12 cellular contexts compared by ENCODE assay signal in genomic region chr9:88775037-88775471, GRCh38.
DNase-seq lines count a peak whose midpoint lies in the region; ATAC-seq, FAIRE-seq and TF ChIP-seq lines count a peak whose summit lies in the region.
"Had no signal": no experiment of that assay in that cellular context is flagged by ENCODE, and none has a peak within 500 bp of the region (broad histone marks: within the 10 kb centered on the region; RNA-seq: fewer than 3 reads in every experiment).

No MANE protein-coding gene starts in this region.

- H3K9ac ChIP-seq in SK-N-MC (ENCODE audit: insufficient read length) = no peak overlapping the region

- H3K27me3 ChIP-seq in small intestine (ENCODE audit: control insufficient read depth in 2 of 2, insufficient read depth in 2 of 2, low read length in 2 of 2) = no peaks in the 10 kb centered on the region
- H3K27me3 ChIP-seq: Peyer's patch had no signal

- H3K4me1 ChIP-seq in small intestine (ENCODE audit: control insufficient read depth in 2 of 2, insufficient read depth in 1 of 2, low read depth in 1 of 2, low read length in 1 of 2) = no peaks in the 10 kb centered on the region

- no peak for FAIRE-seq in small intestine (lab: Jason Lieb, UNC)

- 23 to 54% (median 27%) methylated on average over 1 of the region's 1 CpG for WGBS in small intestine, 3 donors

- H3K9me3 ChIP-seq in SK-N-MC (ENCODE audit: low read depth, low read length) (no peaks in the 10 kb centered on the region), small intestine (ENCODE audit: control insufficient read depth, low read depth) (no peaks in the 10 kb centered on the region)
- H3K9me3 ChIP-seq: Peyer's patch had no signal

- DNase-seq in GM03348 (ENCODE audit: low spot score) = peak; percentile 55
- DNase-seq in SK-N-MC (ENCODE audit: low read depth, low spot score) = no peak
- DNase-seq in fibroblast of pulmonary artery (ENCODE audit: low read depth) = peak; percentile 98
- no peak for DNase-seq in sciatic nerve (ENCODE audit: low spot score)
- no peak for DNase-seq in small intestine
- DNase-seq in pons (ENCODE audit: low spot score) = no peak
- no peak for DNase-seq in stimulated activated CD4-positive, alpha-beta T cell treated with anti-CD3 and anti-CD28 coated beads, Interleukin-4, amount 100 ng/mL, for 4 hours
- no peak for DNase-seq in ecto neural progenitor cell (ENCODE audit: low spot score)
- DNase-seq: NCI-H1417; stimulated activated naive CD8-positive, alpha-beta T cell treated with anti-CD3 and anti-CD28 coated beads, Interleukin-15, Interleukin-2, amounts not matched to agents 100 U/mL and 50 U/mL, for 24 hours had no signal

- H3K36me3 ChIP-seq in SK-N-MC (ENCODE audit: insufficient read depth, low read length) (no peaks in the 10 kb centered on the region), small intestine (ENCODE audit: control insufficient read depth in 2 of 2, insufficient read depth in 2 of 2, low read length in 2 of 2) (no peaks in the 10 kb centered on the region)
- H3K36me3 ChIP-seq: Peyer's patch had no signal

- no peak for TF ChIP-seq CTCF in fibroblast of pulmonary artery (IDR thresholded peaks at IDR 0.05; ENCODE audit: low read length, missing control alignments)

- ATAC-seq in sciatic nerve = peak; percentile 92
- ATAC-seq: stimulated activated naive CD8-positive, alpha-beta T cell treated with anti-CD3 and anti-CD28 coated beads, Interleukin-15, Interleukin-2, amounts not matched to agents 100 U/mL and 50 U/mL, for 24 hours had no signal

- H3K27ac ChIP-seq in SK-N-MC = no peak overlapping the region
- H3K27ac ChIP-seq in small intestine (ENCODE audit: low read depth in 1 of 2, low read length in 1 of 2) = peak overlapping the region in 1 of 2 donors; percentile 22

- intact Hi-C loops in sciatic nerve (cut with DNase I) = no loop called here

- H3K4me3 ChIP-seq in SK-N-MC = peak overlapping the region; percentile 62
- H3K4me3 ChIP-seq in fibroblast of pulmonary artery (replicated peaks; ENCODE audit: low read depth, low read length) = no peak overlapping the region
- H3K4me3 ChIP-seq in small intestine (ENCODE audit: low read depth in 1 of 2, low read length in 2 of 2) = no peak overlapping the region
- H3K4me3 ChIP-seq: Peyer's patch, skin epidermis had no signal

Comparison
In these comparisons a context has a peak if more than half of its experiments do, and no peak if none do; other contexts are left out.
1. DNase-seq: peak in GM03348 (single experiment) and fibroblast of pulmonary artery (single experiment); none in SK-N-MC (single experiment), sciatic nerve (single experiment), small intestine (single experiment), pons (single experiment), stimulated activated CD4-positive, alpha-beta T cell treated with anti-CD3 and anti-CD28 coated beads, Interleukin-4, amount 100 ng/mL, for 4 hours (0 of 2) and ecto neural progenitor cell (single experiment).